1 cellular context compared by ENCODE assay signal in genomic region chr18:47050468-47050867, GRCh38.
TF ChIP-seq lines count a peak whose summit lies in the region.

No MANE protein-coding gene starts in this region.

TF ChIP-seq in HCT116, 20 proteins besides CTCF, POLR2A, EP300 and RAD21 (continued from another document):
- TF ChIP-seq EZH2phosphoT487 (IDR thresholded peaks at IDR 0.05; ENCODE audit: borderline replicate concordance) (no peak), TCF7L2 (IDR thresholded peaks at IDR 0.05; ENCODE audit: borderline replicate concordance, extremely low read depth, insufficient read depth, insufficient read length) (no peak), REST (IDR thresholded peaks at IDR 0.05; ENCODE audit: low read depth) (no peak)
